In the genomic region with DNA sequence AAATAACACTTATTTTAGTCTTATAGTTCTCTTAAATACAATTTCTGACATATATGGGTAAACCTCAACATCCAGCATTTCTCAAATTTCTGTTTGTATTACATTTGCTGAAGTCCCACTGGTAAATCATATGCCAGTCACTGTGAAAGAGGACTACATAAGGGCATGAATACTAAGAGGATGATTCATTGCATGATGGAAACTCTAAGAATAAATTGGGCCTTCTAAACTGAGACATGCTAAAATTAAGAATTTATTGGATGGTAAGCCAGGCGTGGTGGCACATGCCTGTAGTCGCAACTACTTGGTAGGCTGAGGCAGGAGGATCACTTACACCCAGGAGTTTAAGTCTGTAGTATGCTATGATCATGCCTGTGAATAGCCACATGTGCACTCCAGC, we compare ENCODE assay signal across 38 cellular contexts. TPM values are rescaled to one million over a fixed set of nuclear protein-coding genes. Genes with fewer than 3 reads are reported as not detected.
"Had no signal": no experiment of that assay in that cellular context is flagged by ENCODE, and none has a peak within 500 bp of the region (broad histone marks: within the 10 kb centered on the region; RNA-seq: fewer than 3 reads in every experiment).

No MANE protein-coding gene starts in this region.

- H3K27ac Mint-ChIP-seq: activated naive CD4-positive, alpha-beta T cell treated with anti-CD3 and anti-CD28 coated beads, Interleukin-2, amount 50 U/mL, for 24 hours; activated naive CD8-positive, alpha-beta T cell treated with anti-CD3 and anti-CD28 coated beads, Interleukin-2, amount 50 U/mL, for 24 hours; endodermal cell; naive B cell; nephron progenitor cell; progenitor cell of endocrine pancreas; T-helper 1 cell treated with Interleukin-12 subunit alpha and Interleukin-12 subunit beta and Interleukin-4 antibody, amounts not matched to agents 30 μg/mL and 1 μg/mL, for 36 hours had no signal

- H3K27me3 Mint-ChIP-seq: progenitor cell of endocrine pancreas had no signal

- H3K36me3 Mint-ChIP-seq: activated naive CD4-positive, alpha-beta T cell treated with anti-CD3 and anti-CD28 coated beads, Interleukin-2, amount 50 U/mL, for 24 hours; naive B cell had no signal

- H3K4me1 Mint-ChIP-seq: activated naive CD4-positive, alpha-beta T cell treated with anti-CD3 and anti-CD28 coated beads, Interleukin-2, amount 50 U/mL, for 24 hours; activated naive CD8-positive, alpha-beta T cell treated with anti-CD3 and anti-CD28 coated beads, Interleukin-2, amount 50 U/mL, for 24 hours; endodermal cell; naive B cell; nephron progenitor cell had no signal

- H3K4me3 Mint-ChIP-seq: activated naive CD4-positive, alpha-beta T cell treated with anti-CD3 and anti-CD28 coated beads, Interleukin-2, amount 50 U/mL, for 24 hours; activated naive CD8-positive, alpha-beta T cell treated with anti-CD3 and anti-CD28 coated beads, Interleukin-2, amount 50 U/mL, for 24 hours; endodermal cell; naive B cell; nephron progenitor cell; T-helper 1 cell treated with Interleukin-12 subunit alpha and Interleukin-12 subunit beta and Interleukin-4 antibody, amounts not matched to agents 30 μg/mL and 1 μg/mL, for 36 hours had no signal

- H3K4me1 ChIP-seq: body of pancreas, gastrocnemius medialis, left ventricle myocardium inferior, right lobe of liver, upper lobe of right lung had no signal

- H3K4me3 ChIP-seq: body of pancreas, cardiac muscle cell, gastrocnemius medialis, left ventricle myocardium inferior, lung, mucosa of descending colon, right lobe of liver, skin epidermis, upper lobe of right lung had no signal

- H3K9me3 ChIP-seq: body of pancreas, gastrocnemius medialis, left ventricle myocardium inferior, mucosa of descending colon, neutrophil, right lobe of liver, upper lobe of right lung had no signal

- H3K27me3 ChIP-seq: body of pancreas, cardiac muscle cell, gastrocnemius medialis had no signal

- H3K36me3 ChIP-seq: cardiac muscle cell, gastrocnemius medialis, left ventricle myocardium inferior, neutrophil, right lobe of liver, upper lobe of right lung, WERI-Rb-1 had no signal

- DNase-seq: activated CD4-positive, alpha-beta T cell treated with anti-CD3 and anti-CD28 coated beads for 48 hours; activated CD4-positive, alpha-beta T cell treated with anti-CD3 and anti-CD28 coated beads, Interleukin-2, amount 50 U/mL, for 48 hours; activated CD8-positive, alpha-beta memory T cell treated with anti-CD3 and anti-CD28 coated beads, Interleukin-2, amount 50 U/mL, for 4 hours; activated naive CD8-positive, alpha-beta T cell treated with anti-CD3 and anti-CD28 coated beads, Interleukin-2, amount 50 U/mL, for 24 hours; activated T-cell treated with anti-CD3 and anti-CD28 coated beads, Interleukin-2, amount 50 U/mL, for 1 hour; body of pancreas; cerebellar nuclear complex; endodermal cell; gastrocnemius medialis; glutamatergic neuron; islet precursor cell; left ventricle myocardium inferior; mucosa of descending colon; naive B cell; nephron progenitor cell; right lobe of liver; stimulated activated CD4-positive, alpha-beta T cell treated with anti-CD3 and anti-CD28 coated beads, Interleukin-12 subunit alpha, Interleukin-12 subunit beta, amount 100 ng/mL, for 4 hours; stimulated activated CD4-positive, alpha-beta T cell treated with anti-CD3 and anti-CD28 coated beads, Interleukin-4, amount 100 ng/mL, for 1 hour; stimulated activated naive CD8-positive, alpha-beta T cell treated with anti-CD3 and anti-CD28 coated beads, Interleukin-15, Interleukin-2, amounts not matched to agents 100 U/mL and 50 U/mL, for 24 hours; SW 1271; T-helper 9 cell; upper lobe of right lung; WERI-Rb-1 had no signal

- H3K27ac ChIP-seq: body of pancreas, cardiac muscle cell, gastrocnemius medialis, left ventricle myocardium inferior, neutrophil, right lobe of liver, skin epidermis, upper lobe of right lung, WERI-Rb-1 had no signal

- H3K9me3 Mint-ChIP-seq: activated naive CD8-positive, alpha-beta T cell treated with anti-CD3 and anti-CD28 coated beads, Interleukin-2, amount 50 U/mL, for 24 hours; T-helper 1 cell treated with Interleukin-12 subunit alpha and Interleukin-12 subunit beta and Interleukin-4 antibody, amounts not matched to agents 30 μg/mL and 1 μg/mL, for 36 hours had no signal

- ATAC-seq: activated CD4-positive, CD25-positive, alpha-beta regulatory T cell treated with anti-CD3 and anti-CD28 coated beads, Interleukin-2, amount 50 U/mL, for 24 hours; activated naive CD8-positive, alpha-beta T cell treated with anti-CD3 and anti-CD28 coated beads, Interleukin-2, amount 50 U/mL, for 24 hours; body of pancreas; esophagus mucosa; gastrocnemius medialis; mucosa of descending colon; right lobe of liver; stimulated activated naive CD8-positive, alpha-beta T cell treated with anti-CD3 and anti-CD28 coated beads, Interleukin-15, Interleukin-2, amounts not matched to agents 100 U/mL and 50 U/mL, for 24 hours; upper lobe of right lung had no signal

RNA-seq across cellular contexts. Expression of a gene that starts 12.1 kb away (rescaled TPM):
- total RNA-seq: activated CD8-positive, alpha-beta memory T cell treated with anti-CD3 and anti-CD28 coated beads for 36 hours; body of pancreas; cardiac muscle cell; endodermal cell; esophagus mucosa; gastrocnemius medialis; left ventricle myocardium inferior; lung; mesenteric fat pad; mucosa of descending colon; osteocyte; progenitor cell of endocrine pancreas; renal cortical epithelial cell; right lobe of liver; subcutaneous adipose tissue; upper lobe of right lung had no signal
- polyA plus RNA-seq: cardiac muscle cell, lung, thymus had no signal

RNA-seq across cellular contexts. Expression of a gene that starts 22.4 kb away (rescaled TPM):
- total RNA-seq: activated CD8-positive, alpha-beta memory T cell treated with anti-CD3 and anti-CD28 coated beads for 36 hours; body of pancreas; cardiac muscle cell; endodermal cell; esophagus mucosa; gastrocnemius medialis; left ventricle myocardium inferior; lung; mucosa of descending colon; osteocyte; progenitor cell of endocrine pancreas; renal cortical epithelial cell; right lobe of liver; subcutaneous adipose tissue; upper lobe of right lung had no signal
- polyA plus RNA-seq: cardiac muscle cell had no signal

RNA-seq across cellular contexts. Expression of a gene that starts 22.5 kb away (rescaled TPM):
- total RNA-seq: activated CD8-positive, alpha-beta memory T cell treated with anti-CD3 and anti-CD28 coated beads for 36 hours; cardiac muscle cell; endodermal cell; osteocyte; progenitor cell of endocrine pancreas; renal cortical epithelial cell had no signal
- polyA plus RNA-seq: cardiac muscle cell had no signal

RNA-seq across cellular contexts. Expression of a gene that starts 46.6 kb away (rescaled TPM):
- total RNA-seq: activated CD8-positive, alpha-beta memory T cell treated with anti-CD3 and anti-CD28 coated beads for 36 hours; body of pancreas; cardiac muscle cell; endodermal cell; esophagus mucosa; gastrocnemius medialis; left ventricle myocardium inferior; lung; mesenteric fat pad; mucosa of descending colon; osteocyte; progenitor cell of endocrine pancreas; renal cortical epithelial cell; right lobe of liver; subcutaneous adipose tissue; upper lobe of right lung had no signal
- polyA plus RNA-seq: cardiac muscle cell, lung, thymus had no signal
